15 cellular contexts compared by ENCODE assay signal in the genomic region with DNA sequence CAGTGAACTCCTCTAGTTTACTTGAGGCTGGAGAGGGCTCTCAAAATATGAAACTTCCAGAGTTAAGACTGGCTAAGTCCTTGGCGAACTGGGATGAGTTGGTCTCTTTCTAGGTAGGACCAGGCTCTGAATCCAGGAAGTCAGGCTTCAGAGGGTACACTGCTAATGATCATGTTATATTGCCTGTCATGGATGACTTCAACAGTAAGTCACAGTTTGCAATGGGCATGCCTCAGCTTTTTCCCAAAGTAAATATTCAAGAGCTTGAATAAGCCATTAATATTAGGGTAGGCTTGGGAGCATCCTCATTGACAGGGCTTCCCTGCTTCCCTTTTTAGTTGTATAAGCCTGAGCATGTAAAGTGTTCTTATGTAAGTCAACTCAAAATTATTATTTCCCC.
DNase-seq lines count a peak whose midpoint lies in the region; ATAC-seq and TF ChIP-seq lines count a peak whose summit lies in the region.
"Had no signal": no experiment of that assay in that cellular context is flagged by ENCODE, and none has a peak within 500 bp of the region (broad histone marks: within the 10 kb centered on the region; RNA-seq: fewer than 3 reads in every experiment).

No MANE protein-coding gene starts in this region.

- no peaks in the 10 kb centered on the region for H3K9me3 Mint-ChIP-seq in activated CD4-positive, alpha-beta memory T cell treated with anti-CD3 and anti-CD28 coated beads, Interleukin-2, amount 10 ng/mL, durations not matched to agents 7 days and 5 days
- H3K9me3 Mint-ChIP-seq: CD4-positive, alpha-beta T cell had no signal

- no peak overlapping the region for H3K4me3 Mint-ChIP-seq in activated CD4-positive, alpha-beta memory T cell treated with anti-CD3 and anti-CD28 coated beads, Interleukin-2, amount 10 ng/mL, durations not matched to agents 7 days and 5 days
- H3K4me3 Mint-ChIP-seq: B cell; CD4-positive, alpha-beta T cell had no signal

- peak overlapping the region; percentile 19 for H2BK12ac ChIP-seq in trophoblast cell (ENCODE audit: low read length)

- no CpG with 5 or more reads among the region's 1 CpG for WGBS in trophoblast cell (ENCODE audit: extremely low coverage, insufficient coverage, insufficient read length)
- 92 to 100% methylated on average over 1 of the region's 1 CpG for WGBS in tibial nerve, 2 donors

- no peaks in the 10 kb centered on the region for H3K9me2 ChIP-seq in PC-3 (replicated peaks; ENCODE audit: low read length)

- H3K18ac ChIP-seq in trophoblast cell (ENCODE audit: low read length) = no peak overlapping the region

- DNase-seq in DMS79 treated with DMSO at 0.1 percent for 48 hours (lab: John Stamatoyannopoulos, UW) (peak; percentile 19), PC-3 (peak; percentile 66), epithelial cell of esophagus (ENCODE audit: low read depth) (peak; percentile 74), trophoblast cell (no peak), tibial nerve (ENCODE audit: low spot score in 2 of 2) (no peak)
- DNase-seq in activated CD4-positive, alpha-beta memory T cell treated with anti-CD3 and anti-CD28 coated beads, Interleukin-2, amount 10 ng/mL, durations not matched to agents 7 days and 5 days = no peak
- DNase-seq: CD4-positive, alpha-beta T cell; NCI-H146; NCI-H2081 treated with DMSO at 0.1 percent for 48 hours; NCI-H2227 treated with DMSO at 0.1 percent for 48 hours; PC-9; Right ventricle myocardium superior had no signal

- H3K79me1 ChIP-seq in trophoblast cell (ENCODE audit: low read length) = peaks cover 11% of the 10 kb centered on the region

- CTCF ChIA-PET in PC-3 (lab: Charles Lee) = no interaction called here
- CTCF ChIA-PET in activated CD4-positive, alpha-beta memory T cell treated with anti-CD3 and anti-CD28 coated beads, Interleukin-2, amount 10 ng/mL, durations not matched to agents 7 days and 5 days (lab: Charles Lee) = no interaction called here

- H3K4me1 Mint-ChIP-seq in activated CD4-positive, alpha-beta memory T cell treated with anti-CD3 and anti-CD28 coated beads, Interleukin-2, amount 10 ng/mL, durations not matched to agents 7 days and 5 days = no peaks in the 10 kb centered on the region
- H3K4me1 Mint-ChIP-seq: B cell had no signal

- peak overlapping the region; percentile 77 for H3K27ac ChIP-seq in PC-3 (ENCODE audit: low read length)
- peak overlapping the region; percentile 33 for H3K27ac ChIP-seq in trophoblast cell (ENCODE audit: low read depth, low read length)
- no peak overlapping the region for H3K27ac ChIP-seq in tibial nerve

- peak overlapping the region; percentile 61 for H2BK5ac ChIP-seq in trophoblast cell (ENCODE audit: low read depth, low read length, poor library complexity)

- H3K4me1 ChIP-seq in PC-3 (ENCODE audit: insufficient read depth, low read length) (peaks cover 43% of the 10 kb centered on the region), trophoblast cell (ENCODE audit: control insufficient read depth in 1 of 2, insufficient read depth in 2 of 2, low read length in 2 of 2) (peaks cover 0 to 4% of the 10 kb centered on the region in 2 experiments), tibial nerve (no peaks in the 10 kb centered on the region)

- TF ChIP-seq EP300 in tibial nerve (IDR thresholded peaks at IDR 0.05) = no peak

- peaks cover 7% of the 10 kb centered on the region for H3F3A ChIP-seq in PC-3 (ENCODE audit: low read length, unreplicated experiment)

- H2BK120ac ChIP-seq in trophoblast cell (ENCODE audit: insufficient read depth, low read length, poor library complexity) = peak overlapping the region; percentile 50

- no peak overlapping the region for H4K12ac ChIP-seq in trophoblast cell (ENCODE audit: low read depth, low read length)

- no peak overlapping the region for H2AK5ac ChIP-seq in trophoblast cell (ENCODE audit: low read length)

- no peak overlapping the region for H3K4ac ChIP-seq in trophoblast cell (ENCODE audit: low read depth, low read length)

- H3K27me3 ChIP-seq in PC-3 (ENCODE audit: low read length) = no peaks in the 10 kb centered on the region
- no peaks in the 10 kb centered on the region for H3K27me3 ChIP-seq in trophoblast cell (ENCODE audit: insufficient read depth, low read length)
- H3K27me3 ChIP-seq in tibial nerve = no peaks in the 10 kb centered on the region

- no peak for TF ChIP-seq POLR2A in tibial nerve (IDR thresholded peaks at IDR 0.05)

- no peaks in the 10 kb centered on the region for H3K36me3 ChIP-seq in PC-3 (ENCODE audit: low read depth, low read length)
- no peaks in the 10 kb centered on the region for H3K36me3 ChIP-seq in trophoblast cell (ENCODE audit: control insufficient read depth in 1 of 2, insufficient read depth in 2 of 2, low read length in 2 of 2)
- no peaks in the 10 kb centered on the region for H3K36me3 ChIP-seq in tibial nerve

- H2AFZ ChIP-seq in PC-3 (ENCODE audit: low read length) = no peak overlapping the region
- H2AFZ ChIP-seq in trophoblast cell (ENCODE audit: insufficient read depth, low read length, poor library complexity) = no peak overlapping the region
- H2AFZ ChIP-seq: PC-9 had no signal

- H3K27ac Mint-ChIP-seq in activated CD4-positive, alpha-beta memory T cell treated with anti-CD3 and anti-CD28 coated beads, Interleukin-2, amount 10 ng/mL, durations not matched to agents 7 days and 5 days = no peak overlapping the region
- H3K27ac Mint-ChIP-seq: B cell; CD4-positive, alpha-beta T cell had no signal

- peak overlapping the region; percentile 54 for H3K9ac ChIP-seq in PC-3 (ENCODE audit: low read length)
- H3K9ac ChIP-seq in trophoblast cell (ENCODE audit: low read length) = no peak overlapping the region

- TF ChIP-seq CTCF in PC-3 (conservative IDR thresholded peaks at IDR 0.05; ENCODE audit: low read depth, low read length) = no peak
- no peak for TF ChIP-seq CTCF in epithelial cell of esophagus (IDR thresholded peaks at IDR 0.05; ENCODE audit: insufficient read depth, low read depth, low read length, missing control alignments)
- TF ChIP-seq CTCF in tibial nerve (IDR thresholded peaks at IDR 0.05) = no peak

- H3K27me3 Mint-ChIP-seq in activated CD4-positive, alpha-beta memory T cell treated with anti-CD3 and anti-CD28 coated beads, Interleukin-2, amount 10 ng/mL, durations not matched to agents 7 days and 5 days = no peaks in the 10 kb centered on the region
- H3K27me3 Mint-ChIP-seq: CD4-positive, alpha-beta T cell had no signal

- H3K14ac ChIP-seq in trophoblast cell (ENCODE audit: low read length) = no peak overlapping the region

- H3K4me2 ChIP-seq in PC-3 (ENCODE audit: low read length) = peak overlapping the region; percentile 34
- no peak overlapping the region for H3K4me2 ChIP-seq in trophoblast cell (ENCODE audit: low read length)
- H3K4me2 ChIP-seq: PC-9 had no signal

- no peaks in the 10 kb centered on the region for H3K36me3 Mint-ChIP-seq in activated CD4-positive, alpha-beta memory T cell treated with anti-CD3 and anti-CD28 coated beads, Interleukin-2, amount 10 ng/mL, durations not matched to agents 7 days and 5 days (ENCODE audit: low read depth)

- H4K20me1 ChIP-seq in PC-3 (ENCODE audit: low read length) = no peaks in the 10 kb centered on the region

- ATAC-seq in PC-3 (peak; percentile 5; the same call in 1 of the 2 replicates), GM21526 (IDR thresholded peaks at IDR 0.05; ENCODE audit: low FRiP score, unreplicated experiment) (no peak)
- ATAC-seq: HCT116 had no signal

- H3K4me3 ChIP-seq in PC-3 (ENCODE audit: low read length) (no peak overlapping the region), epithelial cell of esophagus (ENCODE audit: low read length) (no peak overlapping the region), trophoblast cell (ENCODE audit: low read depth, low read length) (no peak overlapping the region), tibial nerve (no peak overlapping the region)
- H3K4me3 ChIP-seq: PC-9 had no signal

- POLR2A ChIA-PET in PC-3 (lab: Charles Lee; ENCODE audit: unreplicated experiment) = interaction anchor here (1.6 kb wide), 1 partner anchor 11 kb away, joined by 8 read pairs; no protein-coding TSS in a partner anchor
- POLR2A ChIA-PET in activated CD4-positive, alpha-beta memory T cell treated with anti-CD3 and anti-CD28 coated beads, Interleukin-2, amount 10 ng/mL, durations not matched to agents 7 days and 5 days (lab: Charles Lee) = no interaction called here

- intact Hi-C loops in PC-3 (cut with micrococcal nuclease) = loop anchor here (2.0 kb wide), 1 partner anchor 51 kb away; no protein-coding TSS in a partner anchor

- H4K8ac ChIP-seq in trophoblast cell (ENCODE audit: low read depth, low read length) = no peak overlapping the region

- BruUV-seq in PC-3 (replicated peaks; lab: Mats Ljungman, UMichigan) = TSS peak; percentile 81

- peak overlapping the region; percentile 69 for H4K91ac ChIP-seq in trophoblast cell (ENCODE audit: low read depth, low read length)

- no peak overlapping the region for H3K23ac ChIP-seq in trophoblast cell (ENCODE audit: low read length)

- no peaks in the 10 kb centered on the region for H3K9me3 ChIP-seq in PC-3 (ENCODE audit: low read length)
- H3K9me3 ChIP-seq in trophoblast cell (ENCODE audit: insufficient read depth, low read depth, low read length) = no peaks in the 10 kb centered on the region
- H3K9me3 ChIP-seq in tibial nerve = no peaks in the 10 kb centered on the region

- H3K79me2 ChIP-seq in PC-3 (ENCODE audit: low read length) (no peaks in the 10 kb centered on the region), trophoblast cell (ENCODE audit: control insufficient read depth, insufficient read depth, low read length, poor library complexity) (no peaks in the 10 kb centered on the region)

Comparison
In these comparisons a context has a peak if more than half of its experiments do, and no peak if none do; other contexts are left out.
1. DNase-seq: peak in DMS79 treated with DMSO at 0.1 percent for 48 hours (single experiment), PC-3 (single experiment) and epithelial cell of esophagus (single experiment); none in trophoblast cell (0 of 2), tibial nerve (0 of 2) and activated CD4-positive, alpha-beta memory T cell treated with anti-CD3 and anti-CD28 coated beads, Interleukin-2, amount 10 ng/mL, durations not matched to agents 7 days and 5 days (single experiment).
2. H3K27ac ChIP-seq: peak in PC-3 (single experiment) and trophoblast cell (single experiment); none in tibial nerve (0 of 4).